11 cellular contexts compared by ENCODE assay signal in the genomic region with DNA sequence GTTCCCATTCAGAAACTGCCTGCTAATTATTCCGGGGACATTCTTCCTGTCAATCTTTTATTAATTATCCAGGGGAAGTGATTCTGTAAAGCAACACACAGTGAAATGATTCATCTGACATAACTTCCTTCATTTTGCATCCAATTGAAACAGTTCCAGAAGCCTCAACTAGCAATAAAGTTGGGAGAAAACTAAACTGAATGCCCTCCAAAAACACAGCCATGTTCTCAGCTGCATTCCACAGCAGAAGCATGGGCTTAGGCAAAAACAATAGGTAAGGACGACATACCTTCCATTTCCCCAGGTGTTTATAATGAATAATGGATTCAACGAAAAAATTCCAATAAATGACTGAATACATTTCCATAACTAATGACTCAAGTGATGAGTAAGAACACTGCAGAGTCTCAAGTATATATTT. TPM values are rescaled to one million over a fixed set of nuclear protein-coding genes. Genes with fewer than 3 reads are reported as not detected.
DNase-seq lines count a peak whose midpoint lies in the region; ATAC-seq and TF ChIP-seq lines count a peak whose summit lies in the region.
"Had no signal": no experiment of that assay in that cellular context is flagged by ENCODE, and none has a peak within 500 bp of the region (broad histone marks: within the 10 kb centered on the region; RNA-seq: fewer than 3 reads in every experiment).

No MANE protein-coding gene starts in this region.

- RAD21 ChIA-PET in HCT116 (lab: Charles Lee; ENCODE audit: low non-redundant PET in 1 of 2, low total read pairs in 2 of 2, uncharacterized antibody in 2 of 2, unreplicated experiment in 2 of 2) = no interaction called here

- H3K4me2 ChIP-seq in HCT116 (ENCODE audit: low read length) (peak overlapping the region; percentile 55), fibroblast of lung (ENCODE audit: extremely low read depth, insufficient read depth, low read length) (peak overlapping the region; percentile 76)

- no peak overlapping the region for H3K4me3 ChIP-seq in HCT116 (replicated peaks in 1 of 2; ENCODE audit: low read depth in 1 of 2, low read length in 2 of 2)
- H3K4me3 ChIP-seq in RWPE2 (ENCODE audit: severe bottlenecking) = no peak overlapping the region
- no peak overlapping the region for H3K4me3 ChIP-seq in fibroblast of lung (replicated peaks in 1 of 4; ENCODE audit: control extremely low read depth in 1 of 4, insufficient read depth in 1 of 4, low read depth in 3 of 4, low read length in 4 of 4)
- H3K4me3 ChIP-seq in skin epidermis = no peak overlapping the region

- intact Hi-C loops in HCT116 (cut with micrococcal nuclease) = no loop called here

- no peaks in the 10 kb centered on the region for H3K79me2 ChIP-seq in HCT116 (ENCODE audit: insufficient read depth, low read length)
- no peaks in the 10 kb centered on the region for H3K79me2 ChIP-seq in fibroblast of lung (ENCODE audit: control insufficient read depth, insufficient read depth, low read length)

- H3K4me1 ChIP-seq in HCT116 (ENCODE audit: control insufficient read depth in 1 of 2, insufficient read depth in 2 of 2, low read length in 2 of 2) (peaks cover 0 to 12% of the 10 kb centered on the region in 2 experiments; a peak in 2 of 4 replicates), RWPE2 (ENCODE audit: insufficient read depth, poor library complexity, severe bottlenecking) (peaks cover 14% of the 10 kb centered on the region), fibroblast of lung (ENCODE audit: control insufficient read depth, extremely low read depth, insufficient read depth, low read length) (peaks cover 10% of the 10 kb centered on the region)

- H3K27ac ChIP-seq in HCT116 (ENCODE audit: low read depth, low read length) (no peak overlapping the region), RWPE2 (ENCODE audit: poor library complexity, severe bottlenecking) (peak overlapping the region; percentile 90), fibroblast of lung (ENCODE audit: insufficient read depth, low read length) (peak overlapping the region; percentile 46), skin epidermis (peak overlapping the region in 15 of 21 experiments; percentile 24 to 74 (median 60))

- no peaks in the 10 kb centered on the region for H3K27me3 ChIP-seq in HCT116 (ENCODE audit: insufficient read depth, low read length)
- no peaks in the 10 kb centered on the region for H3K27me3 ChIP-seq in RWPE2 (ENCODE audit: insufficient read depth, poor library complexity, severe bottlenecking)
- no peaks in the 10 kb centered on the region for H3K27me3 ChIP-seq in fibroblast of lung (ENCODE audit: control insufficient read depth, insufficient read depth, low read length)

- TF ChIP-seq CTCF in HCT116 (IDR thresholded peaks at IDR 0.05 in 2 of 3, conservative IDR thresholded peaks at IDR 0.05 in 1 of 3; ENCODE audit: borderline replicate concordance in 1 of 3, insufficient read depth in 1 of 3, low read depth in 2 of 3, low read length in 2 of 3) (no peak), RWPE2 (IDR thresholded peaks at IDR 0.05; ENCODE audit: poor library complexity, severe bottlenecking) (no peak), fibroblast of lung (conservative IDR thresholded peaks at IDR 0.05 in 1 of 2, IDR thresholded peaks at IDR 0.05 in 1 of 2; ENCODE audit: low read depth in 1 of 2, low read length in 2 of 2) (no peak)

- BruUV-seq in HCT116 (replicated peaks; lab: Mats Ljungman, UMichigan) = no TSS peak

- H2AFZ ChIP-seq in HCT116 (ENCODE audit: low read depth, low read length, poor library complexity, severe bottlenecking) (peak overlapping the region; percentile 77), fibroblast of lung (ENCODE audit: low read length) (no peak overlapping the region)

- CTCF ChIA-PET in HCT116 (lab: Charles Lee) = interaction anchor here (1.7 kb wide), 1 partner anchor 568 kb away, joined by 4 read pairs; no protein-coding TSS in a partner anchor

- H3K9me2 ChIP-seq in HCT116 (ENCODE audit: insufficient read depth) = no peaks in the 10 kb centered on the region

- DNase-seq in HCT116 (ENCODE audit: low read depth, low spot score) = no peak
- no peak for DNase-seq in RWPE2 (ENCODE audit: low spot score)
- DNase-seq in fibroblast of lung (ENCODE audit: low read depth in 2 of 2) = peak; percentile 67 to 89
- no peak for DNase-seq in NCI-H69 (lab: John Stamatoyannopoulos, UW)
- DNase-seq in central memory CD4-positive, alpha-beta T cell = no peak
- no peak for DNase-seq in NCI-H345 treated with DMSO at 0.1 percent for 48 hours (lab: John Stamatoyannopoulos, UW; ENCODE audit: unreplicated experiment)
- DNase-seq: activated naive CD8-positive, alpha-beta T cell treated with anti-CD3 and anti-CD28 coated beads for 36 hours; NCI-H2029 treated with DMSO at 0.1 percent for 48 hours; stimulated activated CD4-positive, alpha-beta T cell treated with anti-CD3 and anti-CD28 coated beads, Interleukin-4, amount 100 ng/mL, for 24 hours had no signal

- H3K36me3 ChIP-seq in HCT116 (ENCODE audit: control insufficient read depth in 1 of 2, insufficient read depth in 2 of 2, low read length in 2 of 2) = no peaks in the 10 kb centered on the region
- H3K36me3 ChIP-seq in RWPE2 (ENCODE audit: low read depth) = no peaks in the 10 kb centered on the region
- H3K36me3 ChIP-seq in fibroblast of lung (ENCODE audit: control insufficient read depth, insufficient read depth, low read length) = no peaks in the 10 kb centered on the region

- no peak overlapping the region for H3K9ac ChIP-seq in HCT116 (ENCODE audit: low read length)
- H3K9ac ChIP-seq in fibroblast of lung (ENCODE audit: insufficient read depth, low read length) = no peak overlapping the region

- ATAC-seq in HCT116 (no peak), RWPE2 (ENCODE audit: low read depth) (peak; percentile 79), HG02678 (IDR thresholded peaks at IDR 0.05; ENCODE audit: unreplicated experiment) (no peak)

- POLR2A ChIA-PET in HCT116 (lab: Charles Lee) = no interaction called here

- H4K20me1 ChIP-seq in HCT116 (ENCODE audit: insufficient read depth) = no peaks in the 10 kb centered on the region
- no peaks in the 10 kb centered on the region for H4K20me1 ChIP-seq in fibroblast of lung (ENCODE audit: control insufficient read depth, extremely low read depth, insufficient read depth, low read length)

- TF ChIP-seq RAD21 in HCT116 (IDR thresholded peaks at IDR 0.05; ENCODE audit: low read depth) = no peak

- no peak for TF ChIP-seq POLR2A in HCT116 (IDR thresholded peaks at IDR 0.05; ENCODE audit: borderline replicate concordance, extremely low read depth, insufficient read depth, insufficient read length)

- H3K9me3 ChIP-seq in HCT116 (ENCODE audit: control insufficient read depth in 1 of 2, insufficient read depth in 1 of 2, low read depth in 1 of 2, low read length in 2 of 2) = no peaks in the 10 kb centered on the region
- H3K9me3 ChIP-seq in RWPE2 (ENCODE audit: severe bottlenecking) = no peaks in the 10 kb centered on the region
- H3K9me3 ChIP-seq in fibroblast of lung (ENCODE audit: control insufficient read depth, insufficient read depth, low read depth, low read length) = no peaks in the 10 kb centered on the region

TF ChIP-seq in HCT116, 20 proteins besides CTCF, POLR2A, EP300 and RAD21:
- no peak for TF ChIP-seq EZH2 (IDR thresholded peaks at IDR 0.05)
- TF ChIP-seq CBX3 (IDR thresholded peaks at IDR 0.05; ENCODE audit: low read depth) = no peak
- no peak for TF ChIP-seq POLR2AphosphoS5 (IDR thresholded peaks at IDR 0.05; ENCODE audit: low read depth, low read length)
- TF ChIP-seq SRF (IDR thresholded peaks at IDR 0.05; ENCODE audit: low read depth) = no peak
- TF ChIP-seq YY1 (IDR thresholded peaks at IDR 0.05; ENCODE audit: extremely low read depth, insufficient replicate concordance, low read depth, low read length) = no peak
- TF ChIP-seq FOSL1 (IDR thresholded peaks at IDR 0.05; ENCODE audit: low read depth) = no peak
- TF ChIP-seq ELF1 (IDR thresholded peaks at IDR 0.05; ENCODE audit: borderline replicate concordance, low read depth) = no peak
- TF ChIP-seq ZFX (IDR thresholded peaks at IDR 0.05) = no peak
- TF ChIP-seq EZH2phosphoT487 (IDR thresholded peaks at IDR 0.05; ENCODE audit: borderline replicate concordance) = no peak
- TF ChIP-seq CEBPB (IDR thresholded peaks at IDR 0.05; ENCODE audit: low read depth) = no peak
- TF ChIP-seq ZNF274 (IDR thresholded peaks at IDR 0.05; ENCODE audit: low read depth, low read length) = no peak
- TF ChIP-seq, protein P1, sequence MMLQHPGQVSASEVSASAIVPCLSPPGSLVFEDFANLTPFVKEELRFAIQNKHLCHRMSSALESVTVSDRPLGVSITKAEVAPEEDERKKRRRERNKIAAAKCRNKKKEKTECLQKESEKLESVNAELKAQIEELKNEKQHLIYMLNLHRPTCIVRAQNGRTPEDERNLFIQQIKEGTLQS (IDR thresholded peaks at IDR 0.05) = no peak
- no peak for TF ChIP-seq MAX (IDR thresholded peaks at IDR 0.05)
- TF ChIP-seq EGR1 (IDR thresholded peaks at IDR 0.05; ENCODE audit: low read depth) = no peak
- TF ChIP-seq SIN3A (IDR thresholded peaks at IDR 0.05; ENCODE audit: low read depth) = no peak

RNA-seq across cellular contexts. Expression of gene TARBP1, which starts 36.9 kb away (rescaled TPM):
- total RNA-seq in HCT116 (2021; ENCODE audit: unreplicated experiment) (17.2 TPM), fibroblast of lung (20.6 and 22.9 TPM in 2 replicates)
- polyA plus RNA-seq in HCT116 (2012) = 8.8 and 9.6 TPM in 2 replicates
- polyA plus RNA-seq in fibroblast of lung = 11.6 and 15.3 TPM in 2 replicates
- 6.0 and 6.8 TPM in 2 replicates for polyA plus RNA-seq in fibroblast of lung (2012)
- 6.3 and 10.4 TPM in 2 replicates for polyA minus RNA-seq in fibroblast of lung (ENCODE audit: low replicate concordance)

Comparison
In these comparisons a context has a peak if more than half of its experiments do, and no peak if none do; other contexts are left out.
1. DNase-seq: peak in fibroblast of lung (2 of 2); none in HCT116 (single experiment), RWPE2 (single experiment), NCI-H69 (single experiment), central memory CD4-positive, alpha-beta T cell (single experiment) and NCI-H345 treated with DMSO at 0.1 percent for 48 hours (single experiment).